In the genomic region with DNA sequence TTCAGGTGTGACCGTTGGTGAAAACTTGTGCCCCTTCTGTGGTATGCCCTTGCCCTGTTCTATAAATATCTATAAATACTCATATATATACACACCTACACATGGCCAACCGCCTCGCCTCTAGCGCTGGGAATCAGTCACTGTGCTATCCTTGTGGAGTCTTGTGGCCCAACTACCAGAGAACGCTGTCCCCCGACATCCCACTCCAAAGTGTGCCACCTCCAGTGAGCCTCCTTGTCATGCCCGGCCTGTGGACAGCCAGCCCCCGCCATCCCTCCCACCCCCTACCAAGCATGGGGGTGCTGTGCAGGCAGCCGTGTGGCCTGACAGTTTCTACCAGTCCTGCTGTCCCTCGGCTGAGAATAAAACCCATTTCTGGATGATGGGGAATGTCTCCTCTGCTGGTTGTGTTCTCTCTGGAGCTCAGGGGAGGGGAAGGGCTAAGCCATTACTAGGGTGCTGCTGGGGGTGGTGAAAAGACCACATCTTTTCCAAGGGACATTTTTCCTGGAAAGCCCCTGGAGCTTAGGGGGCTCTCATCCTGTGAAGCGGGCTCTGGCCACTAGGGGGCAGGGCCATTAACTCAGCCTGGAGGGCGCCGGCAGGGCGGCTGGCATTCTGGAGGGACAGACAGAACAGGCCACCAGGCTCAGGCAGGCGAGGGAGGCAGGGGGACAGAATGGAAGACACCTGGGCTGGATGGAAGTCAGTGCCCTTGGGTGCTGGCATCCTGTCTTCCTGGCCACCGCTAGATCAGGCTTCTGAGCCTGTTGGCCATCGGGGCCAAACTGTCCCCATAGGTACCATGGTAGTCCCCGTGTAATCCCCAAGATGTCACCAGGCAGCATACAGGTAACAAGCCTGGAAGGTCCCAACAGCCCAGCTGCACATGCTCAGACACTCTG, we compare ENCODE assay signal across 8 cellular contexts. TPM values are rescaled to one million over a fixed set of nuclear protein-coding genes. Genes with fewer than 3 reads are reported as not detected.
A peak's percentile ranks its signal among the peaks of the same experiment; 100 is the strongest.
DNase-seq lines count a peak whose midpoint lies in the region; ATAC-seq, FAIRE-seq and TF ChIP-seq lines count a peak whose summit lies in the region.

No MANE protein-coding gene starts in this region.

- H3K4me3 ChIP-seq in A549 (no peak overlapping the region), fibroblast of mammary gland (ENCODE audit: control insufficient read depth, low read depth, low read length) (no peak overlapping the region), neutrophil (ENCODE audit: low read depth in 1 of 2, low read length in 1 of 2) (no peak overlapping the region), uterus (no peak overlapping the region)

- no peak for TF ChIP-seq EP300 in A549 (IDR thresholded peaks at IDR 0.05)

- DNase-seq in A549 (ENCODE audit: low read depth in 1 of 2, low spot score in 1 of 2) = peak; percentile 61 to 88
- DNase-seq in NCI-H748 treated with DMSO at 0.1 percent for 48 hours (lab: John Stamatoyannopoulos, UW) = peak; percentile 6
- peak; percentile 62 for DNase-seq in activated T-cell treated with anti-CD3 and anti-CD28 coated beads, Interleukin-2, amount 50 U/mL, for 1 hour
- DNase-seq in fibroblast of mammary gland (ENCODE audit: low read depth) = peak; percentile 42
- peak; percentile 46 to 65 for DNase-seq in uterus

- no peaks in the 10 kb centered on the region for H3K4me1 ChIP-seq in A549
- H3K4me1 ChIP-seq in neutrophil (ENCODE audit: control insufficient read depth in 1 of 2, insufficient read depth in 1 of 2, low read depth in 1 of 2, low read length in 1 of 2) = peaks cover 8 to 12% of the 10 kb centered on the region in 2 experiments
- H3K4me1 ChIP-seq in uterus = no peaks in the 10 kb centered on the region

- ATAC-seq in A549 (peak; percentile 33 to 79; a peak in 5 of 6 replicates), HG02840 (IDR thresholded peaks at IDR 0.05; ENCODE audit: low FRiP score, unreplicated experiment) (no peak)

- TF ChIP-seq POLR2A in A549 (IDR thresholded peaks at IDR 0.05; ENCODE audit: low read length) (no peak), uterus (IDR thresholded peaks at IDR 0.05) (no peak)

- 0 out of 6 replicates have a peak overlapping the region, but pooled peaks of 1 of the 2 experiments have one; percentile 29 for H3K27ac ChIP-seq in A549
- no peak overlapping the region for H3K27ac ChIP-seq in neutrophil
- no peak overlapping the region for H3K27ac ChIP-seq in uterus

- FAIRE-seq in A549 (lab: Jason Lieb, UNC) = no peak

- WGBS in A549 (ENCODE audit: missing lambda C conversion rate) = 67% methylated on average over 15 of the region's 18 CpGs

- CTCF ChIA-PET in A549 (lab: Yijun Ruan, JAX) = interaction anchor here (0.6 to 4.3 kb wide), 21 partner anchors 9 to 412 kb away, joined by 3 to 37 read pairs (median 5); no protein-coding TSS in a partner anchor

- H3K27me3 ChIP-seq in neutrophil (peaks cover 30% of the 10 kb centered on the region), uterus (no peaks in the 10 kb centered on the region)

- peak; percentile 32 to 33; a peak in 4 of 5 replicates for TF ChIP-seq RAD21 in A549 (conservative IDR thresholded peaks at IDR 0.05 in 1 of 2, IDR thresholded peaks at IDR 0.05 in 1 of 2)

- TF ChIP-seq CTCF in A549 (IDR thresholded peaks at IDR 0.05) = peak; percentile 75
- peak; percentile 94 for TF ChIP-seq CTCF in GM12874 (IDR thresholded peaks at IDR 0.05; ENCODE audit: insufficient read depth, low read depth, low read length)
- peak; percentile 77 for TF ChIP-seq CTCF in fibroblast of mammary gland (conservative IDR thresholded peaks at IDR 0.05; ENCODE audit: control insufficient read depth, insufficient read depth, low read depth, low read length)
- TF ChIP-seq CTCF in neutrophil (IDR thresholded peaks at IDR 0.05) = peak; percentile 41
- TF ChIP-seq CTCF in uterus (IDR thresholded peaks at IDR 0.05) = peak; percentile 63 to 76 (median 70)

- intact Hi-C loops in uterus (cut with DNase I; ENCODE audit: low total_unique reads) = no loop called here

- no peak overlapping the region for H3K4me2 ChIP-seq in A549

- H3K9me3 ChIP-seq in A549 (no peaks in the 10 kb centered on the region), neutrophil (no peaks in the 10 kb centered on the region), uterus (no peaks in the 10 kb centered on the region)

- POLR2A ChIA-PET in A549 (lab: Yijun Ruan, JAX) = no interaction called here

- H3K36me3 ChIP-seq in neutrophil (peaks cover 53% of the 10 kb centered on the region), uterus (no peaks in the 10 kb centered on the region)

TF ChIP-seq in A549, 52 proteins besides CTCF, POLR2A, EP300 and RAD21:
- TF ChIP-seq HES2 (IDR thresholded peaks at IDR 0.05) (no peak), MYC (IDR thresholded peaks at IDR 0.05; ENCODE audit: borderline replicate concordance, low read length) (no peak), KDM1A (IDR thresholded peaks at IDR 0.05; ENCODE audit: low read depth) (no peak), FOSB (CRISPR knock-in tag; IDR thresholded peaks at IDR 0.05) (0 out of 2 replicates have a peak, but pooled peaks have one; percentile 49), SMC3 (IDR thresholded peaks at IDR 0.05) (peak; percentile 28; the same call in 2 of the 3 replicates), CHD4 (IDR thresholded peaks at IDR 0.05; ENCODE audit: borderline replicate concordance) (no peak), HOXB13 (CRISPR knock-in tag; IDR thresholded peaks at IDR 0.05; ENCODE audit: low read depth) (no peak), ATOH8 (CRISPR knock-in tag; IDR thresholded peaks at IDR 0.05; ENCODE audit: low read depth) (no peak), PHF8 (IDR thresholded peaks at IDR 0.05; ENCODE audit: borderline replicate concordance, low read depth) (no peak), EHF (CRISPR knock-in tag; IDR thresholded peaks at IDR 0.05) (no peak), RFX5 (IDR thresholded peaks at IDR 0.05) (no peak), MAZ (IDR thresholded peaks at IDR 0.05; ENCODE audit: borderline replicate concordance, low read depth, low read length) (no peak), CHD2 (IDR thresholded peaks at IDR 0.05; ENCODE audit: low read length, partially characterized antibody) (peak; percentile 25), RNF2 (IDR thresholded peaks at IDR 0.05; ENCODE audit: borderline replicate concordance, low read depth) (no peak), HEYL (CRISPR knock-in tag; IDR thresholded peaks at IDR 0.05) (no peak), JUN (IDR thresholded peaks at IDR 0.05) (0 out of 5 replicates have a peak, but pooled peaks of 1 of the 2 experiments have one; percentile 39), KDM5A (IDR thresholded peaks at IDR 0.05) (no peak), EHMT2 (IDR thresholded peaks at IDR 0.05; ENCODE audit: low read depth) (no peak), NR3C1 (IDR thresholded peaks at IDR 0.05) (no peak)
- TF ChIP-seq, protein P1, sequence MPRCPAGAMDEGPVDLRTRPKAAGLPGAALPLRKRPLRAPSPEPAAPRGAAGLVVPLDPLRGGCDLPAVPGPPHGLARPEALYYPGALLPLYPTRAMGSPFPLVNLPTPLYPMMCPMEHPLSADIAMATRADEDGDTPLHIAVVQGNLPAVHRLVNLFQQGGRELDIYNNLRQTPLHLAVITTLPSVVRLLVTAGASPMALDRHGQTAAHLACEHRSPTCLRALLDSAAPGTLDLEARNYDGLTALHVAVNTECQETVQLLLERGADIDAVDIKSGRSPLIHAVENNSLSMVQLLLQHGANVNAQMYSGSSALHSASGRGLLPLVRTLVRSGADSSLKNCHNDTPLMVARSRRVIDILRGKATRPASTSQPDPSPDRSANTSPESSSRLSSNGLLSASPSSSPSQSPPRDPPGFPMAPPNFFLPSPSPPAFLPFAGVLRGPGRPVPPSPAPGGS (IDR thresholded peaks at IDR 0.05) = no peak

RNA-seq across cellular contexts. Expression of gene GOLGA2, which starts 20.7 kb away (rescaled TPM):
- polyA plus RNA-seq in A549 (2011; rRNA removed) (55.3 and 61.9 TPM in 2 replicates), A549 (2017; fragmentation: RNase III; extraction: RNeasy Plus Mini Kit Qiagen cat#74134 plus additional on column Dnase treatment) (53.9 to 63.2 TPM (median 60.1 TPM) in 3 replicates)
- polyA plus RNA-seq in A549 (2012; cell fraction: cytosol; rRNA removed) = 34.1 and 39.2 TPM in 2 replicates
- 46.7 and 55.5 TPM in 2 replicates for polyA plus RNA-seq in A549 (2012; cell fraction: nucleus; rRNA removed)
- polyA minus RNA-seq in A549 (2011; rRNA and poly(A)+ RNA removed) = 41.6 and 46.1 TPM in 2 replicates
- total RNA-seq in uterus = 100 to 1,000 TPM in 2 of 4 donors, 10 to 100 TPM in 2; 18.4 to 174 (median 89.9) TPM

RNA-seq across cellular contexts. Expression of gene SWI5, which starts 21.0 kb away (rescaled TPM):
- polyA plus RNA-seq in A549 (2011; rRNA removed) (66.8 and 67.6 TPM in 2 replicates), A549 (2017; fragmentation: RNase III; extraction: RNeasy Plus Mini Kit Qiagen cat#74134 plus additional on column Dnase treatment) (45.3 to 49.3 TPM (median 45.6 TPM) in 3 replicates)
- 73.1 and 83.9 TPM in 2 replicates for polyA plus RNA-seq in A549 (2012; cell fraction: cytosol; rRNA removed)
- 31.2 and 35.8 TPM in 2 replicates for polyA plus RNA-seq in A549 (2012; cell fraction: nucleus; rRNA removed)
- polyA minus RNA-seq in A549 (2011; rRNA and poly(A)+ RNA removed) = 20.0 and 30.6 TPM in 2 replicates
- 10 to 100 TPM; 10.3 to 86.1 (median 19.3) TPM for total RNA-seq in uterus

RNA-seq across cellular contexts. Expression of gene DNM1, which starts 51.9 kb away (rescaled TPM):
- polyA plus RNA-seq in A549 (2011; rRNA removed) (60.2 and 70.7 TPM in 2 replicates), A549 (2017; fragmentation: RNase III; extraction: RNeasy Plus Mini Kit Qiagen cat#74134 plus additional on column Dnase treatment) (99.8 to 139 TPM (median 136 TPM) in 3 replicates)
- polyA plus RNA-seq in A549 (2012; cell fraction: cytosol; rRNA removed) = 65.9 and 77.9 TPM in 2 replicates
- polyA plus RNA-seq in A549 (2012; cell fraction: nucleus; rRNA removed) = 394 and 431 TPM in 2 replicates
- polyA minus RNA-seq in A549 (2011; rRNA and poly(A)+ RNA removed) = 198 and 226 TPM in 2 replicates
- total RNA-seq in uterus = 10 to 100 TPM in 3 of 4 donors, 1 to 10 TPM in 1; 5.0 to 71.5 (median 31.0) TPM

Comparison
In these comparisons a context has a peak if more than half of its experiments do, and no peak if none do; other contexts are left out.
1. DNase-seq: peak in every context shown above with its lines; median percentile 74 in A549; 62 in activated T-cell treated with anti-CD3 and anti-CD28 coated beads, Interleukin-2, amount 50 U/mL, for 1 hour; 56 in uterus; 42 in fibroblast of mammary gland; 6 in NCI-H748 treated with DMSO at 0.1 percent for 48 hours.
2. CTCF ChIP-seq: peak in every context shown above with its lines; median percentile 94 in GM12874; 77 in fibroblast of mammary gland; 75 in A549; 70 in uterus; 41 in neutrophil.